21 cellular contexts compared by ENCODE assay signal in genomic region chr3:42684632-42685362, GRCh38. TPM values are rescaled to one million over a fixed set of nuclear protein-coding genes. Genes with fewer than 3 reads are reported as not detected.
DNase-seq lines count a peak whose midpoint lies in the region; ATAC-seq, FAIRE-seq and TF ChIP-seq lines count a peak whose summit lies in the region.
"Had no signal": no experiment of that assay in that cellular context is flagged by ENCODE, and none has a peak within 500 bp of the region (broad histone marks: within the 10 kb centered on the region; RNA-seq: fewer than 3 reads in every experiment).

No MANE protein-coding gene starts in this region.

- FAIRE-seq in urothelium cell line (lab: Jason Lieb, UNC): no peak

- H3K36me3 Mint-ChIP-seq in progenitor cell of endocrine pancreas (ENCODE audit: insufficient read depth): no peaks in the 10 kb centered on the region

- H3K56ac ChIP-seq in IMR-90 (ENCODE audit: extremely low read depth, insufficient read depth, low read length): no peak overlapping the region

- H3K4me3 ChIP-seq in IMR-90 (ENCODE audit: insufficient read depth, low read depth, low read length) (no peak overlapping the region), breast epithelium (no peak overlapping the region), hepatocyte (no peak overlapping the region)
- H3K4me3 ChIP-seq: colonic mucosa, GM23248 had no signal

- H3K18ac ChIP-seq in IMR-90 (ENCODE audit: low read depth, low read length): no peak overlapping the region

- ATAC-seq in IMR-90 (ENCODE audit: low read depth): no peak

- H3K9me3 ChIP-seq in IMR-90 (ENCODE audit: control insufficient read depth, insufficient read depth, low read length) (peaks cover 7% of the 10 kb centered on the region), breast epithelium (no peaks in the 10 kb centered on the region), hepatocyte (ENCODE audit: low read depth) (no peaks in the 10 kb centered on the region)
- H3K9me3 ChIP-seq: colonic mucosa had no signal

- peak overlapping the region; percentile 36; the same call in 1 of the 2 replicates for H4K91ac ChIP-seq in IMR-90 (ENCODE audit: insufficient read depth, low read depth, low read length)

- no peak for TF ChIP-seq CTCF in IMR-90 (conservative IDR thresholded peaks at IDR 0.05; ENCODE audit: low read depth, low read length)
- no peak for TF ChIP-seq CTCF in breast epithelium (IDR thresholded peaks at IDR 0.05)
- TF ChIP-seq CTCF in hepatocyte (IDR thresholded peaks at IDR 0.05; ENCODE audit: poor library complexity): no peak
- no peak for TF ChIP-seq CTCF in progenitor cell of endocrine pancreas (IDR thresholded peaks at IDR 0.05; ENCODE audit: unreplicated experiment)

- H3K9ac ChIP-seq in IMR-90 (ENCODE audit: low read depth, low read length): no peak overlapping the region
- H3K9ac ChIP-seq: GM23248 had no signal

- H3K4ac ChIP-seq in IMR-90 (ENCODE audit: low read depth, low read length): no peak overlapping the region

- H2BK120ac ChIP-seq in IMR-90 (ENCODE audit: low read depth, low read length): peak overlapping the region; percentile 40; the same call in 1 of the 2 replicates

- H2AK5ac ChIP-seq in IMR-90 (ENCODE audit: low read depth, low read length): peak overlapping the region; percentile 29; the same call in 1 of the 2 replicates

- no peak overlapping the region for H3K27ac Mint-ChIP-seq in progenitor cell of endocrine pancreas
- H3K27ac Mint-ChIP-seq: nephron had no signal

- CTCF ChIA-PET in IMR-90 (lab: Yijun Ruan, JAX): interaction anchor here (0.7 kb wide), 1 partner anchor 78 kb away, joined by 3 read pairs; no protein-coding TSS in a partner anchor

- POLR2A ChIA-PET in IMR-90 (lab: Charles Lee; ENCODE audit: unreplicated experiment): no interaction called here

- intact Hi-C loops in IMR-90 (cut with micrococcal nuclease): no loop called here
- intact Hi-C loops in breast epithelium (cut with DNase I; ENCODE audit: low total_unique reads): no loop called here

- H3K9me1 ChIP-seq in IMR-90 (ENCODE audit: insufficient read depth, low read length): peaks cover 6% of the 10 kb centered on the region

- no peak overlapping the region for H4K5ac ChIP-seq in IMR-90 (ENCODE audit: low read depth, low read length)

- H3K27ac ChIP-seq in IMR-90 (ENCODE audit: insufficient read depth, low read length) (no peak overlapping the region), breast epithelium (peak overlapping the region; percentile 40 to 66), hepatocyte (peak overlapping the region; percentile 72), temporal lobe (ENCODE audit: low read depth, low read length) (peak overlapping the region; percentile 83)
- H3K27ac ChIP-seq: colonic mucosa, GM23248 had no signal

- no peaks in the 10 kb centered on the region for H3K9me2 ChIP-seq in hepatocyte (replicated peaks; ENCODE audit: insufficient read depth)

- H3K4me3 Mint-ChIP-seq in progenitor cell of endocrine pancreas (ENCODE audit: low read depth): no peak overlapping the region

- H2BK20ac ChIP-seq in IMR-90 (ENCODE audit: low read depth, low read length): peak overlapping the region; percentile 62; the same call in 1 of the 2 replicates

- 100% methylated on average over 1 of the region's 7 CpGs; no CpG with 5 or more reads in 1 of the 2 experiments for WGBS in IMR-90 (ENCODE audit: extremely low coverage in 2 of 2, insufficient read length in 1 of 2), 2 experiments
- WGBS in hepatocyte (ENCODE audit: low lambda C conversion rate, missing lambda C conversion rate): 80% methylated on average over 7 of the region's 7 CpGs

- peak overlapping the region; percentile 82; the same call in 2 of the 3 replicates for H2BK15ac ChIP-seq in IMR-90 (ENCODE audit: low read depth, low read length)

- H2BK5ac ChIP-seq in IMR-90 (ENCODE audit: low read depth, low read length, poor library complexity, severe bottlenecking): no peak overlapping the region

- TF ChIP-seq RAD21 in IMR-90 (IDR thresholded peaks at IDR 0.05; ENCODE audit: low read length): no peak

- H3K79me2 ChIP-seq in hepatocyte: no peaks in the 10 kb centered on the region

- no peak overlapping the region for H3K23ac ChIP-seq in IMR-90 (ENCODE audit: low read depth, low read length)

- H4K20me1 ChIP-seq in IMR-90 (ENCODE audit: insufficient read depth, low read length): no peaks in the 10 kb centered on the region; the same call in 1 of the 2 replicates
- H4K20me1 ChIP-seq in hepatocyte (ENCODE audit: insufficient read depth, poor library complexity, severe bottlenecking): no peaks in the 10 kb centered on the region

- H3K4me1 ChIP-seq in IMR-90 (ENCODE audit: control insufficient read depth, insufficient read depth, low read length): peaks cover 7% of the 10 kb centered on the region
- H3K4me1 ChIP-seq in breast epithelium: no peaks in the 10 kb centered on the region
- H3K4me1 ChIP-seq in hepatocyte (ENCODE audit: insufficient read depth): peaks cover 5% of the 10 kb centered on the region
- H3K4me1 ChIP-seq: colonic mucosa had no signal

- BruUV-seq in IMR-90 (replicated peaks; lab: Mats Ljungman, UMichigan): no TSS peak

- H3K14ac ChIP-seq in IMR-90 (replicated peaks; ENCODE audit: low read depth, low read length): no peak overlapping the region

- peaks cover 30% of the 10 kb centered on the region for H3K27me3 ChIP-seq in IMR-90 (ENCODE audit: control insufficient read depth, insufficient read depth, low read length)
- H3K27me3 ChIP-seq in breast epithelium: no peaks in the 10 kb centered on the region
- no peaks in the 10 kb centered on the region for H3K27me3 ChIP-seq in hepatocyte
- H3K27me3 ChIP-seq: colonic mucosa had no signal

- DNase-seq in IMR-90: no peak
- DNase-seq in breast epithelium (ENCODE audit: low spot score in 2 of 2): no peak
- no peak for DNase-seq in hepatocyte (ENCODE audit: low spot score)
- no peak for DNase-seq in NAMALWA (ENCODE audit: low spot score)
- DNase-seq in RPMI8226: no peak
- no peak for DNase-seq in urothelium cell line (ENCODE audit: low spot score)
- DNase-seq in progenitor cell of endocrine pancreas (ENCODE audit: low spot score, unreplicated experiment): no peak
- DNase-seq: activated T-cell treated with anti-CD3 and anti-CD28 coated beads for 4 hours, COR-L47, NCI-H82 had no signal

- H4K8ac ChIP-seq in IMR-90 (ENCODE audit: low read depth in 2 of 2, low read length in 2 of 2): no peak overlapping the region

- dilution Hi-C loops in IMR-90 (cut with HindIII; ENCODE audit: low sequenced_read_pairs, unreplicated experiment): no loop called here

- peak overlapping the region; percentile 37 for H2AK9ac ChIP-seq in IMR-90 (replicated peaks; ENCODE audit: low read depth, low read length, poor library complexity)

- TF ChIP-seq POLR2A in IMR-90 (IDR thresholded peaks at IDR 0.05; ENCODE audit: low read depth, low read length) (no peak), breast epithelium (IDR thresholded peaks at IDR 0.05) (no peak)

- peaks cover 14% of the 10 kb centered on the region for H3K27me3 Mint-ChIP-seq in progenitor cell of endocrine pancreas

- H3K36me3 ChIP-seq in IMR-90 (ENCODE audit: control insufficient read depth, insufficient read depth, low read length): no peaks in the 10 kb centered on the region
- H3K36me3 ChIP-seq in breast epithelium: no peaks in the 10 kb centered on the region
- no peaks in the 10 kb centered on the region for H3K36me3 ChIP-seq in hepatocyte (replicated peaks; ENCODE audit: insufficient read depth, low read depth)
- H3K36me3 ChIP-seq: colonic mucosa had no signal

- H3K79me1 ChIP-seq in IMR-90 (ENCODE audit: low read depth in 1 of 2, low read length in 2 of 2): no peaks in the 10 kb centered on the region

- H3K4me2 ChIP-seq in IMR-90 (ENCODE audit: low read depth, low read length) (no peak overlapping the region), hepatocyte (peak overlapping the region; percentile 26)

- no peaks in the 10 kb centered on the region for H3K4me1 Mint-ChIP-seq in progenitor cell of endocrine pancreas (ENCODE audit: low read depth)

- no peaks in the 10 kb centered on the region for H3K9me3 Mint-ChIP-seq in progenitor cell of endocrine pancreas (ENCODE audit: low read depth)
- H3K9me3 Mint-ChIP-seq: nephron had no signal

- H2AFZ ChIP-seq in IMR-90 (replicated peaks; ENCODE audit: low read length, poor library complexity): no peak overlapping the region
- no peak overlapping the region for H2AFZ ChIP-seq in hepatocyte
- H2AFZ ChIP-seq: GM23248 had no signal

- in situ Hi-C loops in IMR-90 (cut with MboI; ENCODE audit: low sequenced_read_pairs): no loop called here

TF ChIP-seq in IMR-90, 13 proteins besides CTCF, POLR2A, EP300 and RAD21 (continues in another document):
- TF ChIP-seq RFX5 (IDR thresholded peaks at IDR 0.05; ENCODE audit: low read depth, low read length) (no peak), CHD1 (IDR thresholded peaks at IDR 0.05; ENCODE audit: low read depth, low read length) (no peak)

RNA-seq across cellular contexts. Expression of gene KLHL40, which starts 0.5 kb away (rescaled TPM):
- total RNA-seq in IMR-90 (2012; rRNA removed): not detected in 2 replicates
- not detected in 2 replicates for polyA plus RNA-seq in IMR-90 (2012; rRNA removed)
- polyA plus RNA-seq in IMR-90 (2012; cell fraction: cytosol; rRNA removed): not detected in 2 replicates
- not detected in 2 replicates for polyA plus RNA-seq in IMR-90 (2012; cell fraction: nucleus; rRNA removed; ENCODE audit: low replicate concordance)
- total RNA-seq in breast epithelium: not detected
- total RNA-seq in hepatocyte: not detected in 2 replicates
- not detected in 2 replicates for polyA plus RNA-seq in hepatocyte
- total RNA-seq in temporal lobe: not detected
- total RNA-seq in progenitor cell of endocrine pancreas: not detected in 2 replicates
- total RNA-seq: aorta; colonic mucosa; endothelial cell of umbilical vein; GM23248; kidney epithelial cell; mesenteric fat pad; posterior vena cava; subcutaneous adipose tissue; T-helper 2 cell treated with Interferon-gamma antibody and Interleukin-4, amounts not matched to agents 100 ng/mL and 5 ng/mL, for 36 hours had no signal
- polyA plus RNA-seq: endothelial cell of umbilical vein, GM23248 had no signal

RNA-seq across cellular contexts. Expression of gene HHATL, which starts 17.8 kb away (rescaled TPM):
- not detected in 2 replicates for total RNA-seq in IMR-90 (2012; rRNA removed)
- polyA plus RNA-seq in IMR-90 (2012; rRNA removed): not detected in 2 replicates
- polyA plus RNA-seq in IMR-90 (2012; cell fraction: cytosol; rRNA removed): not detected in 2 replicates
- polyA plus RNA-seq in IMR-90 (2012; cell fraction: nucleus; rRNA removed; ENCODE audit: low replicate concordance): not detected in 2 replicates
- 1 to 10 TPM in 1 of 3 donors, under 1 TPM in 1, not detected in 1; 0.32 to 1.6 TPM for total RNA-seq in breast epithelium
- total RNA-seq in hepatocyte: not detected in 2 replicates
- not detected in 2 replicates for polyA plus RNA-seq in hepatocyte
- total RNA-seq in temporal lobe: not detected
- total RNA-seq in progenitor cell of endocrine pancreas: not detected in 2 replicates
- total RNA-seq: aorta; endothelial cell of umbilical vein; GM23248; kidney epithelial cell; T-helper 2 cell treated with Interferon-gamma antibody and Interleukin-4, amounts not matched to agents 100 ng/mL and 5 ng/mL, for 36 hours had no signal
- polyA plus RNA-seq: endothelial cell of umbilical vein, GM23248 had no signal

RNA-seq across cellular contexts. Expression of gene ZBTB47, which starts 31.3 kb away (rescaled TPM):
- total RNA-seq in IMR-90 (2012; rRNA removed): 9.7 and 10.9 TPM in 2 replicates
- 16.8 and 17.3 TPM in 2 replicates for polyA plus RNA-seq in IMR-90 (2012; rRNA removed)
- polyA plus RNA-seq in IMR-90 (2012; cell fraction: cytosol; rRNA removed): 7.1 and 19.6 TPM in 2 replicates
- 23.6 and 53.1 TPM in 2 replicates for polyA plus RNA-seq in IMR-90 (2012; cell fraction: nucleus; rRNA removed; ENCODE audit: low replicate concordance)
- total RNA-seq in breast epithelium: 10 to 100 TPM; 18.0 to 61.8 (median 45.2) TPM
- 12.3 and 14.2 TPM in 2 replicates for total RNA-seq in hepatocyte
- polyA plus RNA-seq in hepatocyte: 4.7 and 7.0 TPM in 2 replicates
- 14.0 TPM for total RNA-seq in temporal lobe
- 9.1 and 9.7 TPM in 2 replicates for total RNA-seq in progenitor cell of endocrine pancreas
